ENCODE assay signal across 13 cellular contexts in the genomic region with DNA sequence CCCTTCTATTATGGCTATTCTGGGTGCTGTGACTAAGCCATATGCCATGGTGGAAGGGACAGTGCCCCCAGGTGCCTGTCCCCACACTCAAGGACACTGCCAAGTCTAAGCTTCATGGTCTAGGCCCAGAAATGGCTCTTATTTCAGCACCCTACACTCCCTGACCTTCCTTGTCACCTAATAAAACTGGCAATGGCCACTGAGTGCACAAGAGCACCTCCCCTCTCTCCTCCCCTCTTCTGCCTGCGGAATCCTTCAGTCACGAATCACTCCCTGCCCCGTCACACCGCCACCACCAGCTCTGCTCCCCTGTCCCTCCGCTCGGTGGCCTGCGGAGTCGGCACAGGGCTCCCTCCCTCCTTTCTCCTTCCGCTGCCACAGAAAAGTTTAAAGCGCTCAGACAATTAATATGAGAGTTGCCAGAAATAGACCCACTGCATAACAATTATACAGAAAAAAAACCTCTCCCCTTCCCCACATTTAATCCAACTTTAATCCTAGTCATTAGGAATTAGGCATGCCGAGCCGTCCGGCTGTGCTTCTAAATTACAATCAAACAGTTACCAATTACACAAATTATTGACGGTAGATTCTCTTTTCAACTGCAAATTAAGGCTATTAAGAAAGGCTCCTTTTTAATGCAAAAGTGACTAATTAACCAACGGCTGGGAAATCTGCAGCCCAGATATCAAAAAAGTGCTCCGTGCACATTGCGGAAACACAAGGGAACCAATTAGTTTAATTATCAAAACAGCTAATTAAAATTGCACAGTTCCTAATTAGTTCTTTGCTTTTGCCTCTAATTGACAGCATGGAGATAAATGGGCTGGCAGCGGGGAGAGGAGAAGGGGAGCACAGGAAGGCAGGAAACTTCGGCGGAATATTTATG. TPM values are rescaled to one million over a fixed set of nuclear protein-coding genes. Genes with fewer than 3 reads are reported as not detected.
DNase-seq lines count a peak whose midpoint lies in the region; ATAC-seq and TF ChIP-seq lines count a peak whose summit lies in the region.
"Had no signal": no experiment of that assay in that cellular context is flagged by ENCODE, and none has a peak within 500 bp of the region (broad histone marks: within the 10 kb centered on the region; RNA-seq: fewer than 3 reads in every experiment).

No MANE protein-coding gene starts in this region.

- CTCF ChIA-PET in HEK293 (lab: Yijun Ruan, JAX) = interaction anchor here (1.0 kb wide), 1 partner anchor 19 kb away, joined by 3 read pairs; a partner anchor contains a TSS

- DNase-seq in NCI-H82 treated with DMSO at 0.1 percent for 48 hours (lab: John Stamatoyannopoulos, UW; ENCODE audit: unreplicated experiment) (peak; percentile 82), right atrium auricular region (ENCODE audit: low spot score) (peak; percentile 43), putamen (ENCODE audit: low spot score) (peak; percentile 26), SKM-1 treated with dmso at 0.1 percent for 144 hours (lab: John Stamatoyannopoulos, UW; ENCODE audit: unreplicated experiment) (no peak)
- DNase-seq in stimulated activated CD4-positive, alpha-beta T cell treated with anti-CD3 and anti-CD28 coated beads, Interleukin-15, amount 100 ng/mL, for 24 hours = no peak
- DNase-seq: activated CD4-positive, alpha-beta T cell treated with anti-CD3 and anti-CD28 coated beads, Interleukin-2, amount 50 U/mL, for 1 hour; kidney glomerular epithelial cell; NCI-H345 had no signal

- no peak for ATAC-seq in HG03039 (IDR thresholded peaks at IDR 0.05; ENCODE audit: unreplicated experiment)
- ATAC-seq in GM21528 (IDR thresholded peaks at IDR 0.05; ENCODE audit: low FRiP score, unreplicated experiment) = no peak

- no peak overlapping the region for H3K27ac ChIP-seq in HEK293 (ENCODE audit: extremely low read depth, low read depth, low read length)
- peak overlapping the region in 1 of 2 donors; percentile 40 for H3K27ac ChIP-seq in right atrium auricular region
- H3K27ac ChIP-seq: C4-2B had no signal

- no peaks in the 10 kb centered on the region for H3K4me1 ChIP-seq in HEK293 (ENCODE audit: control insufficient read depth, insufficient read depth, low read length)
- H3K4me1 ChIP-seq in right atrium auricular region = peaks cover 0 to 9% of the 10 kb centered on the region in 2 donors

- POLR2A ChIA-PET in HEK293 (lab: Yijun Ruan, JAX) = no interaction called here

- no peak overlapping the region for H3K4me3 ChIP-seq in HEK293 (ENCODE audit: low read depth, low read length)
- peak overlapping the region in 1 of 2 donors; percentile 38 for H3K4me3 ChIP-seq in right atrium auricular region

- no peak for TF ChIP-seq CTCF in HEK293 (tag by site-specific recombination; IDR thresholded peaks at IDR 0.05)
- TF ChIP-seq CTCF in right atrium auricular region (IDR thresholded peaks at IDR 0.05) = no peak

- H3K36me3 ChIP-seq in HEK293 (ENCODE audit: control insufficient read depth in 2 of 2, insufficient read depth in 1 of 2, low read length in 2 of 2) = no peaks in the 10 kb centered on the region
- H3K36me3 ChIP-seq in right atrium auricular region = no peaks in the 10 kb centered on the region

- no peaks in the 10 kb centered on the region for H3K27me3 ChIP-seq in right atrium auricular region

- H3K9me3 ChIP-seq in HEK293 (ENCODE audit: control insufficient read depth, insufficient read depth, low read depth, low read length) (no peaks in the 10 kb centered on the region), right atrium auricular region (no peaks in the 10 kb centered on the region)

TF ChIP-seq in HEK293, 187 proteins besides CTCF, POLR2A, EP300 and RAD21:
- TF ChIP-seq ZNF341 (tag by site-specific recombination; IDR thresholded peaks at IDR 0.05; ENCODE audit: low read depth) (peak; percentile 37), ZBTB17 (tag by site-specific recombination; IDR thresholded peaks at IDR 0.05) (no peak)
- TF ChIP-seq, protein P1, sequence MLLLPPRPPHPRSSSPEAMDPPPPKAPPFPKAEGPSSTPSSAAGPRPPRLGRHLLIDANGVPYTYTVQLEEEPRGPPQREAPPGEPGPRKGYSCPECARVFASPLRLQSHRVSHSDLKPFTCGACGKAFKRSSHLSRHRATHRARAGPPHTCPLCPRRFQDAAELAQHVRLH (tag by site-specific recombination; IDR thresholded peaks at IDR 0.05) = no peak
TF ChIP-seq in HEK293: peak in this region for 1.

RNA-seq across cellular contexts. Expression of a gene that starts 19.2 kb away (rescaled TPM):
- not detected for total RNA-seq in right atrium auricular region
- total RNA-seq: HepG2 had no signal

Comparison
In these comparisons a context has a peak if more than half of its experiments do, and no peak if none do; other contexts are left out.
1. DNase-seq: peak in NCI-H82 treated with DMSO at 0.1 percent for 48 hours (single experiment), right atrium auricular region (single experiment) and putamen (single experiment); none in stimulated activated CD4-positive, alpha-beta T cell treated with anti-CD3 and anti-CD28 coated beads, Interleukin-15, amount 100 ng/mL, for 24 hours (single experiment) and SKM-1 treated with dmso at 0.1 percent for 144 hours (single experiment).